9 cellular contexts compared by ENCODE assay signal in genomic region chr4:118033148-118034060, GRCh38. TPM values are rescaled to one million over a fixed set of nuclear protein-coding genes. Genes with fewer than 3 reads are reported as not detected.
DNase-seq lines count a peak whose midpoint lies in the region; ATAC-seq and TF ChIP-seq lines count a peak whose summit lies in the region.
"Had no signal": no experiment of that assay in that cellular context is flagged by ENCODE, and none has a peak within 500 bp of the region (broad histone marks: within the 10 kb centered on the region; RNA-seq: fewer than 3 reads in every experiment).

No MANE protein-coding gene starts in this region.

- H3K27ac ChIP-seq in KMS-11 (no peak overlapping the region), WERI-Rb-1 (no peak overlapping the region), gastroesophageal sphincter (no peak overlapping the region)
- H3K27ac ChIP-seq: VCaP had no signal

- H3K27me3 ChIP-seq in KMS-11 (ENCODE audit: insufficient read depth, low read depth) (no peaks in the 10 kb centered on the region), WERI-Rb-1 (ENCODE audit: insufficient read depth, low read depth, severe bottlenecking) (no peaks in the 10 kb centered on the region), gastroesophageal sphincter (peaks cover 69% of the 10 kb centered on the region)

- in situ Hi-C loops in G401 (cut with HindIII; ENCODE audit: low sequenced_read_pairs) = no loop called here

- no peaks in the 10 kb centered on the region for H3K79me2 ChIP-seq in KMS-11 (ENCODE audit: insufficient read depth, low read depth)

- H3K4me3 ChIP-seq in KMS-11 (IDR thresholded peaks at IDR 0.05; ENCODE audit: insufficient read depth, low read depth, low read length) (no peak overlapping the region), WERI-Rb-1 (ENCODE audit: low read depth, low read length) (peak overlapping the region; percentile 61), gastroesophageal sphincter (peak overlapping the region; percentile 10 to 57)

- peak overlapping the region; percentile 44 for H3K4me2 ChIP-seq in KMS-11

- H3K4me1 ChIP-seq in KMS-11 (ENCODE audit: low read depth, poor library complexity, severe bottlenecking) (no peaks in the 10 kb centered on the region), gastroesophageal sphincter (peaks cover 0 to 16% (median 0%) of the 10 kb centered on the region in 3 donors)

- ATAC-seq in gastroesophageal sphincter (peak; percentile 49), omental fat pad (ENCODE audit: low FRiP score) (peak; percentile 67)
- ATAC-seq in activated CD4-positive, CD25-positive, alpha-beta regulatory T cell treated with anti-CD3 and anti-CD28 coated beads, Interleukin-2, amount 50 U/mL, for 24 hours = no peak

- H3K36me3 ChIP-seq in KMS-11 (ENCODE audit: insufficient read depth) (no peaks in the 10 kb centered on the region), WERI-Rb-1 (no peaks in the 10 kb centered on the region), gastroesophageal sphincter (no peaks in the 10 kb centered on the region)

- TF ChIP-seq POLR2A in gastroesophageal sphincter (IDR thresholded peaks at IDR 0.05) = no peak

- H3K9me3 ChIP-seq in WERI-Rb-1 (ENCODE audit: severe bottlenecking) (no peaks in the 10 kb centered on the region), gastroesophageal sphincter (no peaks in the 10 kb centered on the region)

- DNase-seq in G401 (ENCODE audit: low spot score) (peak; percentile 77), WERI-Rb-1 (peak; percentile 73), omental fat pad (ENCODE audit: low spot score) (no peak), CD1c-positive myeloid dendritic cell (ENCODE audit: extremely low spot score) (no peak)
- no peak for DNase-seq in NK-92 treated with Interleukin-12 subunit alpha and Interleukin-12 subunit beta, amount 100 ng/mL, for 24 hours (lab: John Stamatoyannopoulos, UW)

- H4K20me1 ChIP-seq in KMS-11 (ENCODE audit: insufficient read depth) = no peaks in the 10 kb centered on the region

- TF ChIP-seq CTCF in KMS-11 (conservative IDR thresholded peaks at IDR 0.05; ENCODE audit: low read depth, low read length) = no peak
- TF ChIP-seq CTCF in WERI-Rb-1 (IDR thresholded peaks at IDR 0.05; ENCODE audit: low read depth, low read length) = peak; percentile 46
- no peak for TF ChIP-seq CTCF in gastroesophageal sphincter (IDR thresholded peaks at IDR 0.05)
- no peak for TF ChIP-seq CTCF in omental fat pad (IDR thresholded peaks at IDR 0.05)

- peak overlapping the region; percentile 44 for H2AFZ ChIP-seq in KMS-11 (ENCODE audit: low read depth)

- no peak overlapping the region for H3K9ac ChIP-seq in KMS-11

- WGBS in gastroesophageal sphincter (ENCODE audit: low coverage in 1 of 2), 2 donors = 2 to 4% methylated on average over 7 to 9 of the region's 100 CpGs

- TF ChIP-seq EP300 in gastroesophageal sphincter (IDR thresholded peaks at IDR 0.05) = no peak

RNA-seq across cellular contexts. Expression of gene NDST3, which starts 0.9 kb away (rescaled TPM):
- total RNA-seq in G401 (2014; rRNA removed; shearing (Covaris generic)) = not detected in 2 replicates
- total RNA-seq in gastroesophageal sphincter = under 1 TPM in 1 of 4 donors, not detected in 3; 0.13 TPM
- total RNA-seq in omental fat pad = not detected

Comparison
In these comparisons a context has a peak if more than half of its experiments do, and no peak if none do; other contexts are left out.
1. DNase-seq: peak in G401 (single experiment) and WERI-Rb-1 (single experiment); none in omental fat pad (single experiment), CD1c-positive myeloid dendritic cell (single experiment) and NK-92 treated with Interleukin-12 subunit alpha and Interleukin-12 subunit beta, amount 100 ng/mL, for 24 hours (single experiment).
2. ATAC-seq: peak in gastroesophageal sphincter (single experiment) and omental fat pad (single experiment); none in activated CD4-positive, CD25-positive, alpha-beta regulatory T cell treated with anti-CD3 and anti-CD28 coated beads, Interleukin-2, amount 50 U/mL, for 24 hours (0 of 2).